In the genomic region with DNA sequence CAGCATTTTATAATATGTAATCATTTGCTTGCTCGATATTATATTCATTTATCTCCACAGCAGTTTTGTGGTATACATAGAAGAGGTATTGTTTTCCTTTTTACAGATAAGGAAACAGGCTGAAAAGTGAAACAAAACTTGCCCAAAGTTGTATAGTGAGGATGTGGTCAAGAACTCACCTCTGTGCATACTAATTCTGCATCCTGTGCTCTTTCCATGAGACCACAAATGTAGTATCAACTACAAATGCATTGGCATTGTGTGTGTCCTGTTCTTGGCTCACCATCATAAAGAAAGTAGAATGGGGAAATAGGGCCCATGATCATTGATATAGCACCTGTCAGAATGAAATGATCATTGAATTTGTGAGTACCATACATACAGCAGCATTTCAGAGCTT, we compare ENCODE assay signal across 11 cellular contexts.
A peak's percentile ranks its signal among the peaks of the same experiment; 100 is the strongest.
DNase-seq lines count a peak whose midpoint lies in the region; ATAC-seq and TF ChIP-seq lines count a peak whose summit lies in the region.
"Had no signal": no experiment of that assay in that cellular context is flagged by ENCODE, and none has a peak within 500 bp of the region (broad histone marks: within the 10 kb centered on the region; RNA-seq: fewer than 3 reads in every experiment).

No MANE protein-coding gene starts in this region.

- H3F3A ChIP-seq in GM23248 (ENCODE audit: insufficient read depth): peaks cover 21% of the 10 kb centered on the region

- DNase-seq in aorta (no peak), dorsolateral prefrontal cortex (no peak), GM23248 (no peak), mesothelial cell of epicardium (ENCODE audit: low spot score in 2 of 2, unreplicated experiment in 2 of 2) (no peak)
- DNase-seq: DMS79 treated with DMSO at 0.1 percent for 48 hours, NCI-H226 had no signal

- H3K9me3 ChIP-seq in aorta (ENCODE audit: control insufficient read depth, low read length) (no peaks in the 10 kb centered on the region), GM23248 (ENCODE audit: low read depth) (no peaks in the 10 kb centered on the region)

- H3K4me1 ChIP-seq in aorta (ENCODE audit: control insufficient read depth in 1 of 2, insufficient read depth in 2 of 2, low read length in 2 of 2) (no peaks in the 10 kb centered on the region), GM23248 (ENCODE audit: insufficient read depth) (peaks cover 20% of the 10 kb centered on the region)
- H3K4me1 ChIP-seq: suprapubic skin had no signal

- no peaks in the 10 kb centered on the region for H3K27me3 ChIP-seq in aorta (ENCODE audit: control insufficient read depth in 1 of 2, insufficient read depth in 2 of 2, low read length in 1 of 2)
- H3K27me3 ChIP-seq in dorsolateral prefrontal cortex: no peaks in the 10 kb centered on the region
- no peaks in the 10 kb centered on the region for H3K27me3 ChIP-seq in GM23248 (replicated peaks; ENCODE audit: insufficient read depth)
- H3K27me3 ChIP-seq: suprapubic skin had no signal

- ATAC-seq in GM18511 (IDR thresholded peaks at IDR 0.05; ENCODE audit: unreplicated experiment) (peak; percentile 98), GM19468 (IDR thresholded peaks at IDR 0.05; ENCODE audit: extremely low read depth, unreplicated experiment) (peak; percentile 98), HG03066 (IDR thresholded peaks at IDR 0.05; ENCODE audit: low read depth, unreplicated experiment) (peak; percentile 96), aorta (ENCODE audit: low FRiP score) (no peak)

- no peaks in the 10 kb centered on the region for H3K36me3 ChIP-seq in aorta (ENCODE audit: control insufficient read depth in 1 of 2, insufficient read depth in 2 of 2, low read length in 1 of 2)
- H3K36me3 ChIP-seq in GM23248 (ENCODE audit: low read depth): no peaks in the 10 kb centered on the region
- H3K36me3 ChIP-seq: suprapubic skin had no signal

- in situ Hi-C loops in GM23248 (cut with MboI): no loop called here

- H3K79me2 ChIP-seq in GM23248 (ENCODE audit: insufficient read depth): no peaks in the 10 kb centered on the region

- TF ChIP-seq CTCF in dorsolateral prefrontal cortex (IDR thresholded peaks at IDR 0.05 in 54 of 56, conservative IDR thresholded peaks at IDR 0.05 in 2 of 56; ENCODE audit: low read depth in 1 of 56, partially characterized antibody in 56 of 56) (no peak), mesothelial cell of epicardium (IDR thresholded peaks at IDR 0.05; ENCODE audit: unreplicated experiment) (no peak)

- no peaks in the 10 kb centered on the region for H4K20me1 ChIP-seq in GM23248 (ENCODE audit: insufficient read depth)

- H2AFZ ChIP-seq in GM23248: no peak overlapping the region

- H3K27ac ChIP-seq in aorta (ENCODE audit: low read depth in 1 of 2, low read length in 2 of 2) (no peak overlapping the region), dorsolateral prefrontal cortex (no peak overlapping the region), GM23248 (no peak overlapping the region)
- H3K27ac ChIP-seq: suprapubic skin had no signal

- no peak overlapping the region for H3K4me2 ChIP-seq in GM23248 (ENCODE audit: unreplicated experiment)

- peaks cover 37% of the 10 kb centered on the region for H3K4me1 Mint-ChIP-seq in activated naive CD8-positive, alpha-beta T cell (ENCODE audit: low read depth)
- no peaks in the 10 kb centered on the region for H3K4me1 Mint-ChIP-seq in mesothelial cell of epicardium

- H3K9me2 ChIP-seq in GM23248 (ENCODE audit: insufficient read depth): no peaks in the 10 kb centered on the region

- no peak overlapping the region for H3K4me3 Mint-ChIP-seq in activated naive CD8-positive, alpha-beta T cell
- H3K4me3 Mint-ChIP-seq in mesothelial cell of epicardium: no peak overlapping the region

- WGBS in aorta, 2 donors: 91% methylated on average over 1 of the region's 1 CpG
- 95 to 100% methylated on average over 1 of the region's 1 CpG for WGBS in GM23248 (ENCODE audit: low coverage in 1 of 2, low lambda C conversion rate in 2 of 2, missing lambda C conversion rate in 2 of 2), 2 experiments

- intact Hi-C loops in aorta (cut with DNase I) (no loop called here), dorsolateral prefrontal cortex (cut with DNase I) (no loop called here)

- no peak overlapping the region for H3K9ac ChIP-seq in GM23248

- H3K36me3 Mint-ChIP-seq in activated naive CD8-positive, alpha-beta T cell: peaks cover 8% of the 10 kb centered on the region
- H3K36me3 Mint-ChIP-seq in mesothelial cell of epicardium: no peaks in the 10 kb centered on the region

- H3K4me3 ChIP-seq in aorta (ENCODE audit: low read length in 2 of 2) (no peak overlapping the region), dorsolateral prefrontal cortex (no peak overlapping the region), GM23248 (no peak overlapping the region)
- H3K4me3 ChIP-seq: suprapubic skin had no signal

- no peaks in the 10 kb centered on the region for H3K27me3 Mint-ChIP-seq in activated naive CD8-positive, alpha-beta T cell
- H3K27me3 Mint-ChIP-seq in mesothelial cell of epicardium (ENCODE audit: low read depth): no peaks in the 10 kb centered on the region

- no peaks in the 10 kb centered on the region for H3K9me3 Mint-ChIP-seq in activated naive CD8-positive, alpha-beta T cell (ENCODE audit: low read depth)
- peaks cover 12% of the 10 kb centered on the region for H3K9me3 Mint-ChIP-seq in mesothelial cell of epicardium

- H3K27ac Mint-ChIP-seq in activated naive CD8-positive, alpha-beta T cell: peak overlapping the region; percentile 59
- H3K27ac Mint-ChIP-seq in mesothelial cell of epicardium: no peak overlapping the region
